ENCODE assay signal across 11 cellular contexts in the genomic region with DNA sequence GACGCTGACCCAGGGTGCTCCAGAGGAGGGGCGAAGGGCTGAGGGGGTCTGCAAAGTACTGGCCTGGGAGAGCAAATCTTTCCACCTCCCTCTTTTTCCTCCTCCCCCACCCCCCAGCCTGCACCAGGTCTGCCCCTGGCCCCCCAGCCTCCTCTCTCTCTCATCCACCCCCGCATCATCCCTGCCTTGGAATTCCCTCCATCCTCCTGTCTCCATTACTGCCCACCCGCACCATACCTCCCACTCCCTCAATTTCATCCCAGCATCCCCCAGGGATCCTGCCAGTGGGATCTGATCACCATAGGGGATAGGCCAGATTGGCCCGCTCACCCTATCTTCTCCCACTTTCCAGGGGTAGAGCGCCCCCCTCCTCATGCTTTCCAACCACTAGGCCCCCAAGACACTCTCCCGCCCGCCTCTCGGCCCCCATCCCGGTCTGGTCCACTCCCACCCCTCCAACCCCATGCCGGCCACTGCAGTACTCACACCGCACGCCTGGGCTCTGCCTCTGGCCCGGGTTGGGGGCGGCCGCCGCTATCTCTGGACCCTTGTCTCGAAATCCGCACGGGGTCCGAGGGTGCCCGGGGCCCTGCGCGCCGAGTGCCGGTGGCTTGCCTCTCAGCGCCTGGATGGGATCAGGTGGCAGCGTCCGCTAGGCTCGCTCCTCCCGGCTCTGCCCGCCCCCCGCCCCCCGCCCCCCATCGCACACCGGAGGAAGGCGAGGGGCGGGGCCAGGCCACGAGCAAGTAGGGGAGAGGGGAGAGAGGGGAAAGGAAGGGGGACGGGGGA. TPM values are rescaled to one million over a fixed set of nuclear protein-coding genes. Genes with fewer than 3 reads are reported as not detected.
DNase-seq lines count a peak whose midpoint lies in the region; ATAC-seq and TF ChIP-seq lines count a peak whose summit lies in the region.
"Had no signal": no experiment of that assay in that cellular context is flagged by ENCODE, and none has a peak within 500 bp of the region (broad histone marks: within the 10 kb centered on the region; RNA-seq: fewer than 3 reads in every experiment).

A gene with protein sequence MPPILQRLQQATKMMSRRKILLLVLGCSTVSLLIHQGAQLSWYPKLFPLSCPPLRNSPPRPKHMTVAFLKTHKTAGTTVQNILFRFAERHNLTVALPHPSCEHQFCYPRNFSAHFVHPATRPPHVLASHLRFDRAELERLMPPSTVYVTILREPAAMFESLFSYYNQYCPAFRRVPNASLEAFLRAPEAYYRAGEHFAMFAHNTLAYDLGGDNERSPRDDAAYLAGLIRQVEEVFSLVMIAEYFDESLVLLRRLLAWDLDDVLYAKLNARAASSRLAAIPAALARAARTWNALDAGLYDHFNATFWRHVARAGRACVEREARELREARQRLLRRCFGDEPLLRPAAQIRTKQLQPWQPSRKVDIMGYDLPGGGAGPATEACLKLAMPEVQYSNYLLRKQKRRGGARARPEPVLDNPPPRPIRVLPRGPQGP (minus strand): TSS at position 637 of the 789 bp plus-strand sequence. CDS start 3,746 bp downstream, outside the sequence.

- peaks cover 8% of the 10 kb centered on the region; the same call in 1 of the 2 replicates for H4K20me1 ChIP-seq in IMR-90 (ENCODE audit: insufficient read depth, low read length)

- dilution Hi-C loops in IMR-90 (cut with HindIII; ENCODE audit: low sequenced_read_pairs, unreplicated experiment) = no loop called here

- no peak within 1 kb of the TSS for H2BK5ac ChIP-seq in IMR-90 (ENCODE audit: low read depth, low read length, poor library complexity, severe bottlenecking)

- H3K4me3 ChIP-seq in IMR-90 (ENCODE audit: insufficient read depth, low read depth, low read length) (no peak within 1 kb of the TSS), coronary artery (peak within 1 kb of the TSS; percentile 37)

- H2BK20ac ChIP-seq in IMR-90 (ENCODE audit: low read depth, low read length) = no peak within 1 kb of the TSS

- no peak for ATAC-seq in IMR-90 (ENCODE audit: low read depth)

- H3K4me1 Mint-ChIP-seq in CD14-positive monocyte = peaks cover 28% of the 10 kb centered on the region
- H3K4me1 Mint-ChIP-seq in neural crest cell = peaks cover 50% of the 10 kb centered on the region

- TF ChIP-seq RAD21 in IMR-90 (IDR thresholded peaks at IDR 0.05; ENCODE audit: low read length) = no peak

- no peak within 1 kb of the TSS for H3K18ac ChIP-seq in IMR-90 (ENCODE audit: low read depth, low read length)

- no peak within 1 kb of the TSS for H3K23ac ChIP-seq in IMR-90 (ENCODE audit: low read depth, low read length)

- in situ Hi-C loops in IMR-90 (cut with MboI; ENCODE audit: low sequenced_read_pairs) = no loop called here

- no peak within 1 kb of the TSS for H2AK9ac ChIP-seq in IMR-90 (replicated peaks; ENCODE audit: low read depth, low read length, poor library complexity)

- POLR2A ChIA-PET in IMR-90 (lab: Charles Lee; ENCODE audit: unreplicated experiment) = no interaction called here

- H3K27ac Mint-ChIP-seq in CD14-positive monocyte (peak within 1 kb of the TSS in 1 of 7 donors; percentile 21), neural crest cell (ENCODE audit: unreplicated experiment) (peak within 1 kb of the TSS; percentile 57)
- H3K27ac Mint-ChIP-seq: memory B cell had no signal

- H3K27ac ChIP-seq in IMR-90 (ENCODE audit: insufficient read depth, low read length) (no peak within 1 kb of the TSS), coronary artery (no peak within 1 kb of the TSS)

- no peaks in the 10 kb centered on the region for H3K36me3 ChIP-seq in IMR-90 (ENCODE audit: control insufficient read depth, insufficient read depth, low read length)

- H2BK15ac ChIP-seq in IMR-90 (ENCODE audit: low read depth, low read length) = no peak within 1 kb of the TSS

- peaks cover 8% of the 10 kb centered on the region for H3K4me1 ChIP-seq in IMR-90 (ENCODE audit: control insufficient read depth, insufficient read depth, low read length)

- H3K36me3 Mint-ChIP-seq in CD14-positive monocyte (peaks cover 6 to 7% of the 10 kb centered on the region in 2 donors), neural crest cell (ENCODE audit: low read depth) (peaks cover 7% of the 10 kb centered on the region)

- H3K9me1 ChIP-seq in IMR-90 (ENCODE audit: insufficient read depth, low read length) = 0 out of 2 replicates have a peak, but pooled peaks cover 7% of the 10 kb centered on the region

- 26% methylated on average over 2 of the region's 40 CpGs; no CpG with 5 or more reads in 1 of the 2 experiments for WGBS in IMR-90 (ENCODE audit: extremely low coverage in 2 of 2, insufficient read length in 1 of 2), 2 experiments

- TF ChIP-seq CTCF in CD14-positive monocyte (IDR thresholded peaks at IDR 0.05) (no peak), IMR-90 (conservative IDR thresholded peaks at IDR 0.05; ENCODE audit: low read depth, low read length) (no peak), coronary artery (IDR thresholded peaks at IDR 0.05) (no peak), neural crest cell (conservative IDR thresholded peaks at IDR 0.05) (no peak)

- H3K4me2 ChIP-seq in IMR-90 (ENCODE audit: low read depth, low read length) = no peak within 1 kb of the TSS

- peak within 1 kb of the TSS; percentile 68 for H2AFZ ChIP-seq in IMR-90 (replicated peaks; ENCODE audit: low read length, poor library complexity)

- H4K5ac ChIP-seq in IMR-90 (ENCODE audit: low read depth, low read length) = no peak within 1 kb of the TSS

- H2BK120ac ChIP-seq in IMR-90 (ENCODE audit: low read depth, low read length) = no peak within 1 kb of the TSS

- no peak within 1 kb of the TSS for H4K8ac ChIP-seq in IMR-90 (ENCODE audit: low read depth in 2 of 2, low read length in 2 of 2)

- H3K27me3 ChIP-seq in IMR-90 (ENCODE audit: control insufficient read depth, insufficient read depth, low read length) = peaks cover 27% of the 10 kb centered on the region; the same call in 1 of the 2 replicates

- peak within 1 kb of the TSS in 1 of 2 donors; percentile 62 for H3K4me3 Mint-ChIP-seq in CD14-positive monocyte
- H3K4me3 Mint-ChIP-seq in neural crest cell = peak within 1 kb of the TSS; percentile 86
- H3K4me3 Mint-ChIP-seq: memory B cell had no signal

- no peak for TF ChIP-seq POLR2A in IMR-90 (IDR thresholded peaks at IDR 0.05; ENCODE audit: low read depth, low read length)

- peak; percentile 43 for DNase-seq in CD14-positive monocyte (ENCODE audit: low spot score)
- DNase-seq in IMR-90 = no peak
- no peak for DNase-seq in coronary artery (ENCODE audit: low spot score)
- DNase-seq in neural crest cell (ENCODE audit: low read depth, low spot score) = no peak
- no peak for DNase-seq in NK-92 treated with Interleukin-12 subunit alpha and Interleukin-12 subunit beta, amount 100 ng/mL, for 24 hours (lab: John Stamatoyannopoulos, UW)
- DNase-seq in H4 (ENCODE audit: low spot score) = no peak
- no peak for DNase-seq in mesenteric fat pad (ENCODE audit: low spot score)
- no peak for DNase-seq in activated CD8-positive, alpha-beta memory T cell treated with anti-CD3 and anti-CD28 coated beads for 24 hours
- DNase-seq: activated effector memory CD4-positive, alpha-beta T cell treated with Interleukin-2 at 50 U/mL for 16 hours had no signal

- H4K91ac ChIP-seq in IMR-90 (ENCODE audit: insufficient read depth, low read depth, low read length) = no peak within 1 kb of the TSS

- peaks cover 3 to 24% of the 10 kb centered on the region in 2 experiments; a peak in 2 of 4 replicates for H3K79me1 ChIP-seq in IMR-90 (ENCODE audit: low read depth in 1 of 2, low read length in 2 of 2)

- BruUV-seq in IMR-90 (replicated peaks; lab: Mats Ljungman, UMichigan) = no TSS peak

- H2AK5ac ChIP-seq in IMR-90 (ENCODE audit: low read depth, low read length) = no peak within 1 kb of the TSS; the same call in 1 of the 2 replicates

- CTCF ChIA-PET in IMR-90 (lab: Yijun Ruan, JAX) = no interaction called here

- no peaks in the 10 kb centered on the region for H3K9me3 ChIP-seq in IMR-90 (ENCODE audit: control insufficient read depth, insufficient read depth, low read length)

- no peak within 1 kb of the TSS for H3K56ac ChIP-seq in IMR-90 (ENCODE audit: extremely low read depth, insufficient read depth, low read length)

- H3K9ac ChIP-seq in IMR-90 (ENCODE audit: low read depth, low read length) = no peak within 1 kb of the TSS

- intact Hi-C loops in CD14-positive monocyte (cut with micrococcal nuclease) (no loop called here), IMR-90 (cut with micrococcal nuclease) (no loop called here)

- no peak within 1 kb of the TSS for H3K14ac ChIP-seq in IMR-90 (replicated peaks; ENCODE audit: low read depth, low read length)

- H3K9me3 Mint-ChIP-seq in CD14-positive monocyte = peaks cover 0 to 4% (median 0%) of the 10 kb centered on the region in 7 donors
- no peaks in the 10 kb centered on the region for H3K9me3 Mint-ChIP-seq in neural crest cell
- H3K9me3 Mint-ChIP-seq: memory B cell had no signal

- no peak within 1 kb of the TSS for H3K4ac ChIP-seq in IMR-90 (ENCODE audit: low read depth, low read length)

- H3K27me3 Mint-ChIP-seq in CD14-positive monocyte (ENCODE audit: low read depth in 3 of 3) (peaks cover 18 to 31% (median 27%) of the 10 kb centered on the region in 3 donors), neural crest cell (ENCODE audit: low read depth) (no peaks in the 10 kb centered on the region)

TF ChIP-seq in IMR-90, 13 proteins besides CTCF, POLR2A, EP300 and RAD21 (continues in another document):
- TF ChIP-seq CEBPB (IDR thresholded peaks at IDR 0.05; ENCODE audit: low read depth, low read length) (no peak), RCOR1 (IDR thresholded peaks at IDR 0.05; ENCODE audit: insufficient replicate concordance, low read length) (no peak), NFE2L2 (IDR thresholded peaks at IDR 0.05; ENCODE audit: low read depth, low read length) (no peak), SMC3 (IDR thresholded peaks at IDR 0.05; ENCODE audit: low read depth, low read length) (no peak), MXI1 (IDR thresholded peaks at IDR 0.05; ENCODE audit: borderline replicate concordance, low read depth, low read length) (no peak)
- TF ChIP-seq, protein P1, sequence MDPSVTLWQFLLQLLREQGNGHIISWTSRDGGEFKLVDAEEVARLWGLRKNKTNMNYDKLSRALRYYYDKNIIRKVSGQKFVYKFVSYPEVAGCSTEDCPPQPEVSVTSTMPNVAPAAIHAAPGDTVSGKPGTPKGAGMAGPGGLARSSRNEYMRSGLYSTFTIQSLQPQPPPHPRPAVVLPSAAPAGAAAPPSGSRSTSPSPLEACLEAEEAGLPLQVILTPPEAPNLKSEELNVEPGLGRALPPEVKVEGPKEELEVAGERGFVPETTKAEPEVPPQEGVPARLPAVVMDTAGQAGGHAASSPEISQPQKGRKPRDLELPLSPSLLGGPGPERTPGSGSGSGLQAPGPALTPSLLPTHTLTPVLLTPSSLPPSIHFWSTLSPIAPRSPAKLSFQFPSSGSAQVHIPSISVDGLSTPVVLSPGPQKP (IDR thresholded peaks at IDR 0.05; ENCODE audit: borderline replicate concordance, low read depth, low read length) = no peak

RNA-seq across cellular contexts. Expression of the gene that starts here (rescaled TPM):
- polyA plus RNA-seq in CD14-positive monocyte (not detected), IMR-90 (2012; rRNA removed) (0.19 TPM in 2 replicates)
- total RNA-seq in IMR-90 (2012; rRNA removed) (not detected in 2 replicates), neural crest cell (8.7 and 9.7 TPM in 2 replicates), mesenteric fat pad (not detected)
- polyA plus RNA-seq in IMR-90 (2012; cell fraction: cytosol; rRNA removed) = 0.04 and 0.35 TPM in 2 replicates
- polyA plus RNA-seq in IMR-90 (2012; cell fraction: nucleus; rRNA removed; ENCODE audit: low replicate concordance) = 0.28 and 0.32 TPM in 2 replicates
- not detected in 2 replicates for total RNA-seq in H4 (2014; rRNA removed; shearing (Covaris generic))
- total RNA-seq: NCI-H460 had no signal

Comparison
In these comparisons a context has a peak if more than half of its experiments do, and no peak if none do; other contexts are left out.
1. Peak in DNase-seq in CD14-positive monocyte; RNA of the gene not detected or under 1 TPM.